ENCODE assay signal across 8 cellular contexts in the genomic region with DNA sequence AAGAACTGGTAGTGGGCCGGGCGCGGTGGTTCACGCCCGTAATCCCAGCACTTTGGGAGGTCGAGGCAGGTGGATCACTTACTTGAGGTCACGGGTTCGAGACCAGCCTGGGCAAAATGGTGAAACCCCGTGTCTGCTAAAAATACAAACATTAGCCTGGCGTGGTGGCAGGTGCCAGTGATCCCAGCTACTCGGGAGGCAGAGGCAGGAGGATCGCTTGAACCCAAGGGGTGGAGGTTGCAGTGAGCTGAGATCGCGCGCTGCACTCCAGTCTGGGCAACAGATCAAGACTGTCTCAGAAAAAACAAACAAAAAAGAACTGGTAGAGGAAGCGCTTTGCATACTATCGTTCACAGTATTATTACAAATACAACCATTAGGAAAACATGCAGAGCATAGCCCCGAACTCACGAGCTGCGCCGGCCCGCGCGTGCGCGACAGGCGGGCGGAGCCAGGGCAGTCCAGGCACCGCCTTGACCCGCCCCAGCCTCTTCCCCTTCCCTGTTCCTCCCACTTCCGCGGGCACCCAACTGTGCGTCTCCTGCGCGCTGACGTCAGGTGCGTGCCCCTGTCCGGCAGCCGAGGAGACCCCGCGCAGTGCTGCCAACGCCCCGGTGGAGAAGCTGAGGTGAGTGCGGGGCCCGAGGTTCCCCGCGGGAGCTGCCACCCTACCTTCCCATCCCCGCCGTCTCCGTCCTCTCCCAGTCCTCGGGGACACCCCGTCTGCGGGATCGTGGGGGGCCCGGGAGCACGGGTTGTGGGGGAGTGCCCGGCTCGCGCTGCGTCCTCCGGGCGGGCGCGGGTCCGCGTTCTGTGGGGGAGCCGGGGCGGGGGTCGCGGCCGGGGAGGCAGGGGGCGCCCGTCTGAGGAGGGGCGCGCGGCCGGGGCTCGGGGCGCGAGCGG. TPM values are rescaled to one million over a fixed set of nuclear protein-coding genes. Genes with fewer than 3 reads are reported as not detected.
DNase-seq lines count a peak whose midpoint lies in the region; ATAC-seq and TF ChIP-seq lines count a peak whose summit lies in the region.

A gene (plus strand): TSS at position 595 of the 903 bp plus-strand sequence. CDS start 25,770 bp downstream, outside the sequence.

- H3K9me3 Mint-ChIP-seq in progenitor cell of endocrine pancreas (ENCODE audit: low read depth) = no peaks in the 10 kb centered on the region

- peak within 1 kb of the TSS; percentile 94 to 100 (median 99) for H3K27ac ChIP-seq in heart right ventricle
- peak within 1 kb of the TSS; percentile 98 for H3K27ac ChIP-seq in upper lobe of right lung

- peaks cover 3 to 54% (median 36%) of the 10 kb centered on the region in 9 donors for H3K4me1 ChIP-seq in heart right ventricle
- H3K4me1 ChIP-seq in upper lobe of right lung = peaks cover 34% of the 10 kb centered on the region

- H3K4me3 ChIP-seq in heart right ventricle (peak within 1 kb of the TSS; percentile 63 to 90 (median 73)), upper lobe of right lung (peak within 1 kb of the TSS; percentile 89)

- peaks cover 13% of the 10 kb centered on the region for H3K36me3 Mint-ChIP-seq in progenitor cell of endocrine pancreas (ENCODE audit: insufficient read depth)

- H3K9me3 ChIP-seq in heart right ventricle = no peaks in the 10 kb centered on the region
- no peaks in the 10 kb centered on the region for H3K9me3 ChIP-seq in upper lobe of right lung

- TF ChIP-seq CTCF in GM13976 (IDR thresholded peaks at IDR 0.05; ENCODE audit: borderline replicate concordance, control extremely low read depth, extremely low read depth, insufficient read depth, missing control alignments) (no peak), heart right ventricle (IDR thresholded peaks at IDR 0.05) (no peak), progenitor cell of endocrine pancreas (IDR thresholded peaks at IDR 0.05; ENCODE audit: unreplicated experiment) (no peak), upper lobe of right lung (IDR thresholded peaks at IDR 0.05) (no peak)

- DNase-seq in GM13976 (ENCODE audit: low spot score) = peak; percentile 96
- peak; percentile 79 for DNase-seq in NCI-H1694 (lab: John Stamatoyannopoulos, UW)
- peak; percentile 94 for DNase-seq in amniotic epithelial cell (ENCODE audit: low read depth)
- DNase-seq in heart right ventricle = peak; percentile 97
- DNase-seq in progenitor cell of endocrine pancreas (ENCODE audit: low spot score, unreplicated experiment) = peak; percentile 91
- peak; percentile 99 for DNase-seq in upper lobe of right lung

- peak within 1 kb of the TSS; percentile 100 for H3K27ac Mint-ChIP-seq in progenitor cell of endocrine pancreas

- intact Hi-C loops in T-helper 1 cell treated with Interleukin-12 subunit alpha and Interleukin-12 subunit beta and Interleukin-4 antibody, amounts not matched to agents 30 ng/mL and 1 ng/mL, for 36 hours (cut with micrococcal nuclease) = loop anchor here (1.0 to 5.0 kb wide), 7 partner anchors 12 to 965 kb away; a partner anchor contains a TSS
- intact Hi-C loops in heart right ventricle (cut with DNase I) = loop anchor here in 1 of 10 donors (2.0 kb wide), 1 partner anchor 28 kb away; no protein-coding TSS in a partner anchor
- intact Hi-C loops in upper lobe of right lung (cut with DNase I) = no loop called here

- peak within 1 kb of the TSS; percentile 98 for H3K4me3 Mint-ChIP-seq in progenitor cell of endocrine pancreas (ENCODE audit: low read depth)

- peaks cover 17% of the 10 kb centered on the region for H3K4me1 Mint-ChIP-seq in progenitor cell of endocrine pancreas (ENCODE audit: low read depth)

- WGBS in heart right ventricle, 2 donors = 15 to 16% methylated on average over 77 to 81 of the region's 81 CpGs

- H3K36me3 ChIP-seq in heart right ventricle (peaks cover 0 to 12% (median 0%) of the 10 kb centered on the region in 9 donors), upper lobe of right lung (no peaks in the 10 kb centered on the region)

- ATAC-seq in HG02870 (IDR thresholded peaks at IDR 0.05; ENCODE audit: unreplicated experiment) (peak; percentile 78), heart right ventricle (peak; percentile 98 to 99 (median 99)), upper lobe of right lung (peak; percentile 98)

- in situ Hi-C loops in GM13976 (cut with MboI; ENCODE audit: low sequenced_read_pairs, unreplicated experiment) = no loop called here

- no peaks in the 10 kb centered on the region for H3K27me3 ChIP-seq in heart right ventricle
- H3K27me3 ChIP-seq in upper lobe of right lung = no peaks in the 10 kb centered on the region

- no peaks in the 10 kb centered on the region for H3K27me3 Mint-ChIP-seq in progenitor cell of endocrine pancreas

RNA-seq across cellular contexts. Expression of the gene that starts here (rescaled TPM):
- total RNA-seq in T-helper 1 cell treated with Interleukin-12 subunit alpha and Interleukin-12 subunit beta and Interleukin-4 antibody, amounts not matched to agents 30 ng/mL and 1 ng/mL, for 36 hours = 412 and 419 TPM in 2 replicates
- total RNA-seq in heart right ventricle = 100 to 1,000 TPM; 139 to 259 (median 174) TPM
- polyA plus RNA-seq in heart right ventricle = 100 to 1,000 TPM in 1 of 2 donors, 10 to 100 TPM in 1; 68.7 to 137 TPM
- 287 and 288 TPM in 2 replicates for total RNA-seq in progenitor cell of endocrine pancreas
- 234 TPM for total RNA-seq in upper lobe of right lung

Comparison
In these comparisons a context has a peak if more than half of its experiments do, and no peak if none do; other contexts are left out.
1. Peak in every context shown above with its lines: DNase-seq, ATAC-seq, H3K4me3 ChIP-seq and H3K27ac ChIP-seq.